Comparison of ENCODE assay signal across 8 cellular contexts in genomic region chr16:2003827-2004641, GRCh38. TPM values are rescaled to one million over a fixed set of nuclear protein-coding genes. Genes with fewer than 3 reads are reported as not detected.
DNase-seq lines count a peak whose midpoint lies in the region; ATAC-seq and TF ChIP-seq lines count a peak whose summit lies in the region.

No MANE protein-coding gene starts in this region.

- H3K9me3 Mint-ChIP-seq in chondrocyte (ENCODE audit: low read depth): no peaks in the 10 kb centered on the region

- H3K4me3 Mint-ChIP-seq in chondrocyte (ENCODE audit: unreplicated experiment): no peak overlapping the region

- H3K27me3 Mint-ChIP-seq in chondrocyte (ENCODE audit: low read depth): no peaks in the 10 kb centered on the region

- peaks cover 40% of the 10 kb centered on the region for H3K4me1 Mint-ChIP-seq in chondrocyte (ENCODE audit: low read depth)

- ATAC-seq in HG03159 (IDR thresholded peaks at IDR 0.05; ENCODE audit: unreplicated experiment) (peak; percentile 64), HG02610 (IDR thresholded peaks at IDR 0.05; ENCODE audit: unreplicated experiment) (no peak)

- peaks cover 6% of the 10 kb centered on the region for H3K36me3 Mint-ChIP-seq in chondrocyte (ENCODE audit: low read depth)

- TF ChIP-seq CTCF in chondrocyte (IDR thresholded peaks at IDR 0.05): peak; percentile 95

- DNase-seq in GM03348 (ENCODE audit: low spot score) (peak; percentile 94), NCI-H345 treated with DMSO at 0.1 percent for 48 hours (lab: John Stamatoyannopoulos, UW; ENCODE audit: unreplicated experiment) (peak; percentile 86), chondrocyte (ENCODE audit: low spot score) (no peak), kidney tubule cell (ENCODE audit: low spot score) (peak; percentile 89)
- peak; percentile 80 to 90 for DNase-seq in activated CD4-positive, alpha-beta T cell treated with anti-CD3 and anti-CD28 coated beads for 24 hours (ENCODE audit: low read depth in 2 of 2)
- DNase-seq in stimulated activated CD4-positive, alpha-beta T cell treated with anti-CD3 and anti-CD28 coated beads, Interleukin-1b, Interleukin-23, amount 100 ng/mL, for 48 hours: peak; percentile 90

- H3K27ac Mint-ChIP-seq in chondrocyte (ENCODE audit: unreplicated experiment): peak overlapping the region; percentile 49

RNA-seq across cellular contexts. Expression of gene ZNF598, which starts 5.6 kb away (rescaled TPM):
- total RNA-seq in chondrocyte: 39.0 to 43.4 TPM (median 41.7 TPM) in 3 replicates

RNA-seq across cellular contexts. Expression of gene SYNGR3, which starts 14.3 kb away (rescaled TPM):
- 0.39 to 0.74 TPM (median 0.67 TPM) in 3 replicates for total RNA-seq in chondrocyte

RNA-seq across cellular contexts. Expression of gene NPW, which starts 15.6 kb away (rescaled TPM):
- total RNA-seq in chondrocyte: 1.1 to 3.7 TPM (median 2.5 TPM) in 3 replicates

RNA-seq across cellular contexts. Expression of gene GFER, which starts 20.0 kb away (rescaled TPM):
- 17.0 to 19.7 TPM (median 17.5 TPM) in 3 replicates for total RNA-seq in chondrocyte

RNA-seq across cellular contexts. Expression of gene NHERF2, which starts 22.7 kb away (rescaled TPM):
- 61.5 to 89.4 TPM (median 87.0 TPM) in 3 replicates for total RNA-seq in chondrocyte
